10 cellular contexts compared by ENCODE assay signal in the genomic region with DNA sequence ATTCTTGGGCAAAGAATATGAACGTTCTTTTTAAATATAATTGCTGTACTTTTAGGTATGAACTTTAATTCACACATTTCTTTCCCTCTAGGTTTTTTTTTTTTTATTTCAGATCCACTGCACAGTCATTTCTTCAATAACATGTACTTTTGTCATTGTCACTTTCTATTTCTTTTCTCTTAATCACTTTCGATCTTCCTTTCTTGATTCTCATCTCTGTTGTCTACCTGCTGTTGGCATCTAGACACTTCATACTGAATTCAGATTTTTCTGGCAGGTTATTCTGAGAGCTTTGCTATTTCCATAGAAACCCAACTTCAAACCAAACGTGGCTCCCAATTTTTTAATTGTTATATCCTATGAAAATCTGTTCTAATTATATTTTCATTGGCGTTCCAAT.
"Had no signal": no experiment of that assay in that cellular context is flagged by ENCODE, and none has a peak within 500 bp of the region (broad histone marks: within the 10 kb centered on the region; RNA-seq: fewer than 3 reads in every experiment).

No MANE protein-coding gene starts in this region.

- H2AFZ ChIP-seq: GM23248 had no signal

- ATAC-seq: HCT116, HepG2 had no signal

- H3K27ac ChIP-seq: HL-60 had no signal

- FAIRE-seq: HepG2 had no signal

- H3K4me1 ChIP-seq: HAP-1 had no signal

- H3K9me3 ChIP-seq: HAP-1 had no signal

- H3K27ac Mint-ChIP-seq: HFFc6, IgD-negative memory B cell had no signal

- H3K4me3 Mint-ChIP-seq: HFFc6, IgD-negative memory B cell had no signal

- DNase-seq: GM23248, GOT3, H7, HFFc6, KBM-7 had no signal

- H3K9ac ChIP-seq: GM23248 had no signal

- H3K36me3 ChIP-seq: HAP-1 had no signal

- H3K4me3 ChIP-seq: GM23248, HAP-1 had no signal
